ENCODE assay signal across 20 cellular contexts in genomic region chr19:4113398-4114088, GRCh38. TPM values are rescaled to one million over a fixed set of nuclear protein-coding genes. Genes with fewer than 3 reads are reported as not detected.
DNase-seq lines count a peak whose midpoint lies in the region; ATAC-seq lines count a peak whose summit lies in the region.
"Had no signal": no experiment of that assay in that cellular context is flagged by ENCODE, and none has a peak within 500 bp of the region (broad histone marks: within the 10 kb centered on the region; RNA-seq: fewer than 3 reads in every experiment).

No MANE protein-coding gene starts in this region.

- H3K4me3 ChIP-seq in right cardiac atrium (ENCODE audit: low read length): no peak overlapping the region
- H3K4me3 ChIP-seq: esophagus muscularis mucosa, psoas muscle, SK-N-MC, tibial nerve had no signal

- no peaks in the 10 kb centered on the region for H3K27me3 Mint-ChIP-seq in activated CD8-positive, alpha-beta memory T cell treated with anti-CD3 and anti-CD28 coated beads, Interleukin-2, amount 10 ng/mL, durations not matched to agents 7 days and 5 days
- H3K27me3 Mint-ChIP-seq in T-helper 17 cell: no peaks in the 10 kb centered on the region

- no peaks in the 10 kb centered on the region for H3K27me3 ChIP-seq in right cardiac atrium (ENCODE audit: control insufficient read depth, insufficient read depth)
- H3K27me3 ChIP-seq: esophagus muscularis mucosa, tibial nerve had no signal

- no peaks in the 10 kb centered on the region for H3K9me3 Mint-ChIP-seq in activated CD8-positive, alpha-beta memory T cell treated with anti-CD3 and anti-CD28 coated beads, Interleukin-2, amount 10 ng/mL, durations not matched to agents 7 days and 5 days (ENCODE audit: low read depth)
- H3K9me3 Mint-ChIP-seq in stimulated activated effector memory CD8-positive, alpha-beta T cell treated with anti-CD3 and anti-CD28 coated beads, Interleukin-12 subunit alpha, Interleukin-12 subunit beta, amount 100 ng/mL, for 72 hours: no peaks in the 10 kb centered on the region
- H3K9me3 Mint-ChIP-seq: activated T-helper 1 cell treated with anti-CD3 and anti-CD28 coated beads, Interleukin-12 subunit alpha, Interleukin-12 subunit beta, Interleukin-2, Interleukin-4 antibody, amounts not matched to agents 30 ng/mL and 10 ng/mL and 1 ng/mL, durations not matched to agents 14 hours and 24 hours and 36 hours had no signal

- DNase-seq in activated CD8-positive, alpha-beta memory T cell treated with anti-CD3 and anti-CD28 coated beads, Interleukin-2, amount 10 ng/mL, durations not matched to agents 7 days and 5 days: no peak
- DNase-seq in activated CD8-positive, alpha-beta memory T cell treated with anti-CD3 and anti-CD28 coated beads, Interleukin-2, amount 50 U/mL, for 4 hours: no peak
- DNase-seq in T-helper 17 cell: no peak
- DNase-seq in right cardiac atrium: peak in 2 of 3 donors; percentile 67
- no peak for DNase-seq in stimulated activated effector memory CD8-positive, alpha-beta T cell treated with anti-CD3 and anti-CD28 coated beads, Interleukin-12 subunit alpha, Interleukin-12 subunit beta, amount 100 ng/mL, for 72 hours (ENCODE audit: low spot score in 2 of 2)
- DNase-seq in caudate nucleus (lab: John Stamatoyannopoulos, UW): no peak
- no peak for DNase-seq in DMS79 (lab: John Stamatoyannopoulos, UW)
- DNase-seq in cerebellar cortex (ENCODE audit: low spot score): no peak
- DNase-seq: activated CD4-positive, alpha-beta T cell treated with anti-CD3 and anti-CD28 coated beads, Interleukin-2, amount 50 U/mL, for 4 hours; Caco-2; H9; NCI-H1436 treated with DMSO at 0.1 percent for 48 hours; psoas muscle had no signal

- H3K36me3 Mint-ChIP-seq in activated CD8-positive, alpha-beta memory T cell treated with anti-CD3 and anti-CD28 coated beads, Interleukin-2, amount 10 ng/mL, durations not matched to agents 7 days and 5 days: peaks cover 65% of the 10 kb centered on the region
- H3K36me3 Mint-ChIP-seq in T-helper 17 cell (ENCODE audit: low read depth): no peaks in the 10 kb centered on the region
- peaks cover 96% of the 10 kb centered on the region for H3K36me3 Mint-ChIP-seq in stimulated activated effector memory CD8-positive, alpha-beta T cell treated with anti-CD3 and anti-CD28 coated beads, Interleukin-12 subunit alpha, Interleukin-12 subunit beta, amount 100 ng/mL, for 72 hours

- ATAC-seq in activated CD8-positive, alpha-beta memory T cell treated with anti-CD3 and anti-CD28 coated beads, Interleukin-2, amount 10 ng/mL, durations not matched to agents 7 days and 5 days: no peak
- ATAC-seq in T-helper 17 cell (no peak), right cardiac atrium (peak; percentile 54 to 57)
- no peak for ATAC-seq in stimulated activated effector memory CD8-positive, alpha-beta T cell treated with anti-CD3 and anti-CD28 coated beads, Interleukin-12 subunit alpha, Interleukin-12 subunit beta, amount 100 ng/mL, for 72 hours
- ATAC-seq: HepG2, psoas muscle had no signal

- H3K9me3 ChIP-seq in T-helper 17 cell (ENCODE audit: control insufficient read depth, low read length, poor library complexity, severe bottlenecking) (no peaks in the 10 kb centered on the region), right cardiac atrium (ENCODE audit: control insufficient read depth, low read length) (no peaks in the 10 kb centered on the region)
- H3K9me3 ChIP-seq: Caco-2, esophagus muscularis mucosa, psoas muscle, tibial nerve had no signal

- CTCF ChIA-PET in activated CD8-positive, alpha-beta memory T cell treated with anti-CD3 and anti-CD28 coated beads, Interleukin-2, amount 10 ng/mL, durations not matched to agents 7 days and 5 days (lab: Charles Lee): interaction anchor here (1.1 to 2.3 kb wide), 3 partner anchors 22 to 126 kb away, joined by 3 to 8 read pairs (median 3); no protein-coding TSS in a partner anchor

- peak overlapping the region; percentile 36 for H3K27ac ChIP-seq in right cardiac atrium (ENCODE audit: low read length)
- no peak overlapping the region for H3K27ac ChIP-seq in caudate nucleus (ENCODE audit: low read depth, low read length)
- H3K27ac ChIP-seq: psoas muscle, SK-N-MC had no signal

- WGBS in right cardiac atrium: 66% methylated on average over 22 of the region's 22 CpGs

- H3K4me1 Mint-ChIP-seq in activated CD8-positive, alpha-beta memory T cell treated with anti-CD3 and anti-CD28 coated beads, Interleukin-2, amount 10 ng/mL, durations not matched to agents 7 days and 5 days: peaks cover 73% of the 10 kb centered on the region
- peaks cover 36% of the 10 kb centered on the region for H3K4me1 Mint-ChIP-seq in T-helper 17 cell
- H3K4me1 Mint-ChIP-seq in stimulated activated effector memory CD8-positive, alpha-beta T cell treated with anti-CD3 and anti-CD28 coated beads, Interleukin-12 subunit alpha, Interleukin-12 subunit beta, amount 100 ng/mL, for 72 hours: peaks cover 67% of the 10 kb centered on the region
- H3K4me1 Mint-ChIP-seq: H9 had no signal

- H3K27ac Mint-ChIP-seq in activated CD8-positive, alpha-beta memory T cell treated with anti-CD3 and anti-CD28 coated beads, Interleukin-2, amount 10 ng/mL, durations not matched to agents 7 days and 5 days: peak overlapping the region; percentile 72
- H3K27ac Mint-ChIP-seq in T-helper 17 cell: peak overlapping the region; percentile 39
- peak overlapping the region; percentile 91 for H3K27ac Mint-ChIP-seq in stimulated activated effector memory CD8-positive, alpha-beta T cell treated with anti-CD3 and anti-CD28 coated beads, Interleukin-12 subunit alpha, Interleukin-12 subunit beta, amount 100 ng/mL, for 72 hours
- H3K27ac Mint-ChIP-seq: activated T-helper 1 cell treated with anti-CD3 and anti-CD28 coated beads, Interleukin-12 subunit alpha, Interleukin-12 subunit beta, Interleukin-2, Interleukin-4 antibody, amounts not matched to agents 30 ng/mL and 10 ng/mL and 1 ng/mL, durations not matched to agents 14 hours and 24 hours and 36 hours had no signal

- H3K4me3 Mint-ChIP-seq in activated CD8-positive, alpha-beta memory T cell treated with anti-CD3 and anti-CD28 coated beads, Interleukin-2, amount 10 ng/mL, durations not matched to agents 7 days and 5 days: no peak overlapping the region
- peak overlapping the region; percentile 49 for H3K4me3 Mint-ChIP-seq in T-helper 17 cell
- H3K4me3 Mint-ChIP-seq in stimulated activated effector memory CD8-positive, alpha-beta T cell treated with anti-CD3 and anti-CD28 coated beads, Interleukin-12 subunit alpha, Interleukin-12 subunit beta, amount 100 ng/mL, for 72 hours: peak overlapping the region; percentile 6
- H3K4me3 Mint-ChIP-seq: activated T-helper 1 cell treated with anti-CD3 and anti-CD28 coated beads, Interleukin-12 subunit alpha, Interleukin-12 subunit beta, Interleukin-2, Interleukin-4 antibody, amounts not matched to agents 30 ng/mL and 10 ng/mL and 1 ng/mL, durations not matched to agents 14 hours and 24 hours and 36 hours; H9 had no signal

- H3K4me1 ChIP-seq in right cardiac atrium (ENCODE audit: control insufficient read depth, insufficient read depth, low read length): peaks cover 2% of the 10 kb centered on the region
- H3K4me1 ChIP-seq: Caco-2 had no signal

- intact Hi-C loops in right cardiac atrium (cut with DNase I): no loop called here

RNA-seq across cellular contexts. Expression of gene MAP2K2, which starts 10.4 kb away (rescaled TPM):
- total RNA-seq in activated CD8-positive, alpha-beta memory T cell treated with anti-CD3 and anti-CD28 coated beads, Interleukin-2, amount 10 ng/mL, durations not matched to agents 7 days and 5 days: 100 to 1,000 TPM; 201 to 238 TPM
- total RNA-seq in T-helper 17 cell (10 to 100 TPM; 94.3 to 94.6 TPM), right cardiac atrium (100 to 1,000 TPM; 113 to 134 (median 121) TPM)
- 151 TPM for polyA plus RNA-seq in right cardiac atrium

RNA-seq across cellular contexts. Expression of gene CREB3L3, which starts 39.9 kb away (rescaled TPM):
- total RNA-seq in activated CD8-positive, alpha-beta memory T cell treated with anti-CD3 and anti-CD28 coated beads, Interleukin-2, amount 10 ng/mL, durations not matched to agents 7 days and 5 days: under 1 TPM in 1 of 2 experiments, not detected in 1; 0.75 TPM
- under 1 TPM in 1 of 2 donors, not detected in 1; 0.82 TPM for total RNA-seq in T-helper 17 cell
- total RNA-seq in right cardiac atrium: not detected
- not detected for polyA plus RNA-seq in right cardiac atrium
- total RNA-seq: esophagus muscularis mucosa, lower leg skin, myocyte, psoas muscle, tibial nerve had no signal

RNA-seq across cellular contexts. Expression of gene ZBTB7A, which starts 46.8 kb away (rescaled TPM):
- total RNA-seq in activated CD8-positive, alpha-beta memory T cell treated with anti-CD3 and anti-CD28 coated beads, Interleukin-2, amount 10 ng/mL, durations not matched to agents 7 days and 5 days: 10 to 100 TPM; 67.4 to 72.6 TPM
- total RNA-seq in T-helper 17 cell (10 to 100 TPM; 47.3 to 51.1 TPM), right cardiac atrium (10 to 100 TPM; 28.6 to 32.6 (median 31.6) TPM)
- 17.5 TPM for polyA plus RNA-seq in right cardiac atrium

Comparison
In these comparisons a context has a peak if more than half of its experiments do, and no peak if none do; other contexts are left out.
1. ATAC-seq: peak in right cardiac atrium (2 of 2); none in activated CD8-positive, alpha-beta memory T cell treated with anti-CD3 and anti-CD28 coated beads, Interleukin-2, amount 10 ng/mL, durations not matched to agents 7 days and 5 days (single experiment), T-helper 17 cell (single experiment) and stimulated activated effector memory CD8-positive, alpha-beta T cell treated with anti-CD3 and anti-CD28 coated beads, Interleukin-12 subunit alpha, Interleukin-12 subunit beta, amount 100 ng/mL, for 72 hours (single experiment).
2. DNase-seq: peak in right cardiac atrium (2 of 3); none in activated CD8-positive, alpha-beta memory T cell treated with anti-CD3 and anti-CD28 coated beads, Interleukin-2, amount 10 ng/mL, durations not matched to agents 7 days and 5 days (single experiment), activated CD8-positive, alpha-beta memory T cell treated with anti-CD3 and anti-CD28 coated beads, Interleukin-2, amount 50 U/mL, for 4 hours (single experiment), T-helper 17 cell (0 of 3), stimulated activated effector memory CD8-positive, alpha-beta T cell treated with anti-CD3 and anti-CD28 coated beads, Interleukin-12 subunit alpha, Interleukin-12 subunit beta, amount 100 ng/mL, for 72 hours (0 of 2), caudate nucleus (0 of 61), DMS79 (single experiment) and cerebellar cortex (single experiment).
3. H3K27ac Mint-ChIP-seq: peak in every context shown above with its lines; median percentile 91 in stimulated activated effector memory CD8-positive, alpha-beta T cell treated with anti-CD3 and anti-CD28 coated beads, Interleukin-12 subunit alpha, Interleukin-12 subunit beta, amount 100 ng/mL, for 72 hours; 72 in activated CD8-positive, alpha-beta memory T cell treated with anti-CD3 and anti-CD28 coated beads, Interleukin-2, amount 10 ng/mL, durations not matched to agents 7 days and 5 days; 39 in T-helper 17 cell.